In genomic region chr15:88803920-88804247, GRCh38 we compare ENCODE assay signal across 21 cellular contexts. TPM values are rescaled to one million over a fixed set of nuclear protein-coding genes. Genes with fewer than 3 reads are reported as not detected.
DNase-seq lines count a peak whose midpoint lies in the region; FAIRE-seq and TF ChIP-seq lines count a peak whose summit lies in the region.
"Had no signal": no experiment of that assay in that cellular context is flagged by ENCODE, and none has a peak within 500 bp of the region (broad histone marks: within the 10 kb centered on the region; RNA-seq: fewer than 3 reads in every experiment).

No MANE protein-coding gene starts in this region.

- no peak for FAIRE-seq in astrocyte (lab: Jason Lieb, UNC)

- H3K36me3 Mint-ChIP-seq in astrocyte (ENCODE audit: low read depth, unreplicated experiment) (no peaks in the 10 kb centered on the region), Calu3 (ENCODE audit: insufficient read depth, unreplicated experiment) (no peaks in the 10 kb centered on the region)
- no peaks in the 10 kb centered on the region for H3K36me3 Mint-ChIP-seq in T-helper 2 cell treated with Interferon-gamma antibody and Interleukin-4, amounts not matched to agents 5 μg/mL and 100 μg/mL, for 36 hours (ENCODE audit: low read depth)
- H3K36me3 Mint-ChIP-seq: activated naive CD8-positive, alpha-beta T cell treated with anti-CD3 and anti-CD28 coated beads, Interleukin-2, amount 10 ng/mL, durations not matched to agents 7 days and 5 days had no signal

- H3K9me3 Mint-ChIP-seq in astrocyte (ENCODE audit: unreplicated experiment) = peaks cover 3% of the 10 kb centered on the region
- no peaks in the 10 kb centered on the region for H3K9me3 Mint-ChIP-seq in T-helper 2 cell treated with Interferon-gamma antibody and Interleukin-4, amounts not matched to agents 5 μg/mL and 100 μg/mL, for 36 hours
- H3K9me3 Mint-ChIP-seq in Calu3 (ENCODE audit: low read depth, unreplicated experiment) = no peaks in the 10 kb centered on the region
- H3K9me3 Mint-ChIP-seq: activated naive CD8-positive, alpha-beta T cell treated with anti-CD3 and anti-CD28 coated beads, Interleukin-2, amount 10 ng/mL, durations not matched to agents 7 days and 5 days; central memory CD8-positive, alpha-beta T cell; HFFc6 had no signal

- no peaks in the 10 kb centered on the region for H4K20me1 ChIP-seq in astrocyte (ENCODE audit: insufficient read depth, low read length)

- H3K27ac Mint-ChIP-seq in astrocyte (ENCODE audit: unreplicated experiment) (no peak overlapping the region), Calu3 (ENCODE audit: unreplicated experiment) (no peak overlapping the region)
- no peak overlapping the region for H3K27ac Mint-ChIP-seq in T-helper 2 cell treated with Interferon-gamma antibody and Interleukin-4, amounts not matched to agents 5 μg/mL and 100 μg/mL, for 36 hours
- H3K27ac Mint-ChIP-seq: activated naive CD8-positive, alpha-beta T cell treated with anti-CD3 and anti-CD28 coated beads, Interleukin-2, amount 10 ng/mL, durations not matched to agents 7 days and 5 days; HFFc6 had no signal

- no peak for DNase-seq in H7
- DNase-seq in astrocyte (ENCODE audit: low read depth) = no peak
- no peak for DNase-seq in BE2C
- DNase-seq in T-helper 2 cell treated with Interferon-gamma antibody and Interleukin-4, amounts not matched to agents 5 μg/mL and 100 μg/mL, for 36 hours (ENCODE audit: low spot score) = no peak
- no peak for DNase-seq in effector CD8-positive, alpha-beta T cell (lab: John Stamatoyannopoulos, UW)
- no peak for DNase-seq in Calu3
- DNase-seq: activated naive CD8-positive, alpha-beta T cell treated with anti-CD3 and anti-CD28 coated beads, Interleukin-2, amount 10 ng/mL, durations not matched to agents 7 days and 5 days; heart right ventricle; HFFc6; kidney glomerular epithelial cell; NCI-H1092 treated with DMSO at 0.1 percent for 48 hours; NCI-H2107; NCI-H524 treated with DMSO at 0.1 percent for 48 hours; occipital lobe; SIG-M5; sigmoid colon; T-helper 1 cell had no signal

- H3K4me1 ChIP-seq in astrocyte (ENCODE audit: insufficient read depth, low read length) (peaks cover 9% of the 10 kb centered on the region), skeletal muscle satellite cell (ENCODE audit: control insufficient read depth, insufficient read depth, low read length) (peaks cover 20% of the 10 kb centered on the region), BE2C (no peaks in the 10 kb centered on the region)

- H3K9me3 ChIP-seq in astrocyte (ENCODE audit: insufficient read depth, low read depth, low read length) = no peaks in the 10 kb centered on the region
- H3K9me3 ChIP-seq in iPS-18c (ENCODE audit: control insufficient read depth, insufficient read depth, low read length) = no peaks in the 10 kb centered on the region
- H3K9me3 ChIP-seq in skeletal muscle satellite cell (replicated peaks; ENCODE audit: low read length) = no peaks in the 10 kb centered on the region
- no peaks in the 10 kb centered on the region for H3K9me3 ChIP-seq in BE2C
- H3K9me3 ChIP-seq: heart right ventricle, sigmoid colon had no signal

- H3K27me3 Mint-ChIP-seq in astrocyte (ENCODE audit: low read depth, unreplicated experiment) (peaks cover 34% of the 10 kb centered on the region), Calu3 (ENCODE audit: unreplicated experiment) (peaks cover 99% of the 10 kb centered on the region)
- peaks cover 55% of the 10 kb centered on the region for H3K27me3 Mint-ChIP-seq in T-helper 2 cell treated with Interferon-gamma antibody and Interleukin-4, amounts not matched to agents 5 μg/mL and 100 μg/mL, for 36 hours (ENCODE audit: low read depth)

- H3K4me2 ChIP-seq in astrocyte (ENCODE audit: low read length) (peak overlapping the region; percentile 72), skeletal muscle satellite cell (ENCODE audit: low read length) (peak overlapping the region; percentile 76)

- H3K27me3 ChIP-seq in H7 (ENCODE audit: control insufficient read depth, insufficient read depth, low read length) = peaks cover 54% of the 10 kb centered on the region
- H3K27me3 ChIP-seq in astrocyte (ENCODE audit: insufficient read depth, low read length) = peaks cover 44% of the 10 kb centered on the region
- peaks cover 34% of the 10 kb centered on the region for H3K27me3 ChIP-seq in skeletal muscle satellite cell (ENCODE audit: control insufficient read depth, insufficient read depth, low read length)
- H3K27me3 ChIP-seq in BE2C = peaks cover 58% of the 10 kb centered on the region

- H3K79me2 ChIP-seq in astrocyte (ENCODE audit: insufficient read depth, low read length) = no peaks in the 10 kb centered on the region

- H2AFZ ChIP-seq in astrocyte (ENCODE audit: low read depth, low read length) = peak overlapping the region; percentile 47

- CTCF ChIA-PET in Calu3 (lab: Charles Lee) = no interaction called here

- TF ChIP-seq CTCF in astrocyte (IDR thresholded peaks at IDR 0.05; ENCODE audit: insufficient read depth, low read depth, low read length) = no peak
- TF ChIP-seq CTCF in BE2C (IDR thresholded peaks at IDR 0.05; ENCODE audit: low read depth, low read length) = no peak
- no peak for TF ChIP-seq CTCF in Calu3 (IDR thresholded peaks at IDR 0.05; ENCODE audit: unreplicated experiment)

- H3K4me1 Mint-ChIP-seq in astrocyte (ENCODE audit: low read depth, unreplicated experiment) = peaks cover 5% of the 10 kb centered on the region
- no peaks in the 10 kb centered on the region for H3K4me1 Mint-ChIP-seq in T-helper 2 cell treated with Interferon-gamma antibody and Interleukin-4, amounts not matched to agents 5 μg/mL and 100 μg/mL, for 36 hours (ENCODE audit: low read depth)
- H3K4me1 Mint-ChIP-seq in Calu3 (ENCODE audit: low read depth, unreplicated experiment) = no peaks in the 10 kb centered on the region

- no peak overlapping the region for H3K9ac ChIP-seq in astrocyte (ENCODE audit: low read length)
- H3K9ac ChIP-seq in skeletal muscle satellite cell (ENCODE audit: low read depth, low read length) = peak overlapping the region; percentile 59

- intact Hi-C loops in Calu3 (cut with micrococcal nuclease; ENCODE audit: unreplicated experiment) = no loop called here

- no peaks in the 10 kb centered on the region for H3K36me3 ChIP-seq in H7 (replicated peaks; ENCODE audit: control insufficient read depth, insufficient read depth, low read length)
- no peaks in the 10 kb centered on the region for H3K36me3 ChIP-seq in astrocyte (ENCODE audit: insufficient read depth, low read length)
- no peaks in the 10 kb centered on the region for H3K36me3 ChIP-seq in skeletal muscle satellite cell (ENCODE audit: insufficient read depth, low read length)
- no peaks in the 10 kb centered on the region for H3K36me3 ChIP-seq in BE2C
- H3K36me3 ChIP-seq: heart right ventricle, sigmoid colon had no signal

- no peak overlapping the region for H3K27ac ChIP-seq in astrocyte (ENCODE audit: low read depth, low read length)
- H3K27ac ChIP-seq: heart right ventricle, sigmoid colon had no signal

- BruUV-seq in Calu3 (replicated peaks; lab: Mats Ljungman, UMichigan) = no TSS peak

- H3K4me3 ChIP-seq in H7 (ENCODE audit: insufficient read depth, low read depth, low read length) (peak overlapping the region; percentile 60; the same call in 1 of the 2 replicates), astrocyte (ENCODE audit: insufficient read depth, low read depth, low read length) (peak overlapping the region; percentile 23), iPS-18c (ENCODE audit: insufficient read depth, low read depth, low read length) (peak overlapping the region; percentile 67), skeletal muscle satellite cell (ENCODE audit: low read length) (peak overlapping the region; percentile 70), BE2C (ENCODE audit: low read depth, low read length) (no peak overlapping the region)

- peak overlapping the region; percentile 70 for H3K4me3 Mint-ChIP-seq in astrocyte (ENCODE audit: unreplicated experiment)
- H3K4me3 Mint-ChIP-seq in T-helper 2 cell treated with Interferon-gamma antibody and Interleukin-4, amounts not matched to agents 5 μg/mL and 100 μg/mL, for 36 hours = no peak overlapping the region
- no peak overlapping the region for H3K4me3 Mint-ChIP-seq in Calu3 (ENCODE audit: low read depth, unreplicated experiment)
- H3K4me3 Mint-ChIP-seq: activated naive CD8-positive, alpha-beta T cell treated with anti-CD3 and anti-CD28 coated beads, Interleukin-2, amount 10 ng/mL, durations not matched to agents 7 days and 5 days; central memory CD8-positive, alpha-beta T cell; HFFc6 had no signal

RNA-seq across cellular contexts. Expression of gene ACAN, which starts 0.6 kb away (rescaled TPM):
- total RNA-seq in H7 (2014; rRNA removed; shearing (Covaris generic)) = 0.33 and 0.59 TPM in 2 replicates
- total RNA-seq in astrocyte (0.34 and 0.36 TPM in 2 replicates), Calu3 (2022) (not detected in 2 replicates)
- total RNA-seq in skeletal muscle satellite cell (2012; rRNA removed) = under 0.01 and 0.22 TPM in 2 replicates
- 0.09 TPM for polyA plus RNA-seq in BE2C (2012; ENCODE audit: insufficient read depth, insufficient read length, low read depth)
- total RNA-seq: activated naive CD8-positive, alpha-beta T cell treated with anti-CD3 and anti-CD28 coated beads, Interleukin-2, amount 10 ng/mL, durations not matched to agents 7 days and 5 days; OCI-LY7 had no signal
